Comparison of ENCODE assay signal across 25 cellular contexts in genomic region chr9:114166606-114167572, GRCh38. TPM values are rescaled to one million over a fixed set of nuclear protein-coding genes. Genes with fewer than 3 reads are reported as not detected.
DNase-seq lines count a peak whose midpoint lies in the region; ATAC-seq and TF ChIP-seq lines count a peak whose summit lies in the region.
"Had no signal": no experiment of that assay in that cellular context is flagged by ENCODE, and none has a peak within 500 bp of the region (broad histone marks: within the 10 kb centered on the region; RNA-seq: fewer than 3 reads in every experiment).

No MANE protein-coding gene starts in this region.

- ATAC-seq in upper lobe of right lung (no peak), HG02970 (IDR thresholded peaks at IDR 0.05; ENCODE audit: low FRiP score, unreplicated experiment) (no peak)
- ATAC-seq: CD8-positive, alpha-beta T cell; effector memory CD8-positive, alpha-beta T cell; T-helper 17 cell had no signal

- in situ Hi-C loops in GM13976 (cut with MboI; ENCODE audit: low sequenced_read_pairs, unreplicated experiment) = no loop called here

- H3K9me3 ChIP-seq in liver (ENCODE audit: control insufficient read depth in 4 of 4, low read length in 3 of 4) = no peaks in the 10 kb centered on the region
- H3K9me3 ChIP-seq in upper lobe of right lung = no peaks in the 10 kb centered on the region
- H3K9me3 ChIP-seq in A673 (ENCODE audit: low read depth, low read length, poor library complexity, severe bottlenecking) = no peaks in the 10 kb centered on the region
- H3K9me3 ChIP-seq: esophagus squamous epithelium had no signal

- H3K36me3 Mint-ChIP-seq in chondrocyte (ENCODE audit: low read depth) = peaks cover 12% of the 10 kb centered on the region
- H3K36me3 Mint-ChIP-seq: CD8-positive, alpha-beta T cell; naive B cell had no signal

- no TSS peak for BruUV-seq in A673 (replicated peaks; lab: Mats Ljungman, UMichigan)

- peaks cover 12 to 36% (median 32%) of the 10 kb centered on the region in 4 donors for H3K4me1 ChIP-seq in liver (ENCODE audit: control insufficient read depth in 4 of 4, insufficient read depth in 4 of 4, low read length in 3 of 4)
- H3K4me1 ChIP-seq in upper lobe of right lung = peaks cover 13% of the 10 kb centered on the region
- H3K4me1 ChIP-seq in A673 (ENCODE audit: insufficient read depth, low read length, poor library complexity, severe bottlenecking) = no peaks in the 10 kb centered on the region

- no peak for TF ChIP-seq RAD21 in liver (IDR thresholded peaks at IDR 0.05)

- H3K4me3 ChIP-seq in liver (ENCODE audit: low read depth in 1 of 3, low read length in 3 of 3) = no peak overlapping the region
- no peak overlapping the region for H3K4me3 ChIP-seq in upper lobe of right lung
- no peak overlapping the region for H3K4me3 ChIP-seq in A673 (ENCODE audit: low read depth, low read length, poor library complexity, severe bottlenecking)
- H3K4me3 ChIP-seq: esophagus squamous epithelium, SK-N-MC had no signal

- H3K4me3 Mint-ChIP-seq in chondrocyte (ENCODE audit: unreplicated experiment) = no peak overlapping the region
- H3K4me3 Mint-ChIP-seq: activated T-cell treated with anti-CD3 and anti-CD28 coated beads, Interleukin-2, amount 50 U/mL, for 24 hours; brain; CD8-positive, alpha-beta T cell; effector memory CD8-positive, alpha-beta T cell; naive B cell; T-helper 17 cell had no signal

- no peak overlapping the region for H3K9ac ChIP-seq in liver (ENCODE audit: low read depth in 1 of 2, low read length in 2 of 2)

- TF ChIP-seq CTCF in chondrocyte (IDR thresholded peaks at IDR 0.05) (no peak), liver (IDR thresholded peaks at IDR 0.05; ENCODE audit: low read depth, low read length, missing input control) (no peak), upper lobe of right lung (IDR thresholded peaks at IDR 0.05) (no peak), GM13976 (IDR thresholded peaks at IDR 0.05; ENCODE audit: borderline replicate concordance, control extremely low read depth, extremely low read depth, insufficient read depth, missing control alignments) (no peak), A673 (conservative IDR thresholded peaks at IDR 0.05; ENCODE audit: low read depth, low read length) (no peak)

- intact Hi-C loops in upper lobe of right lung (cut with DNase I) (no loop called here), A673 (cut with micrococcal nuclease; ENCODE audit: unreplicated experiment) (no loop called here)

- no peak overlapping the region for H3K27ac ChIP-seq in liver (ENCODE audit: low read depth in 1 of 2, low read length in 2 of 2)
- H3K27ac ChIP-seq in upper lobe of right lung = no peak overlapping the region
- no peak overlapping the region for H3K27ac ChIP-seq in A673 (ENCODE audit: low read depth, low read length, poor library complexity, severe bottlenecking)
- H3K27ac ChIP-seq: esophagus squamous epithelium, SK-N-MC had no signal

- DNase-seq in M059J (ENCODE audit: low read depth) (peak; percentile 28), chondrocyte (ENCODE audit: low spot score) (peak; percentile 48), upper lobe of right lung (peak; percentile 16), GM13976 (ENCODE audit: low spot score) (no peak), A673 (ENCODE audit: low spot score) (no peak)
- DNase-seq: activated CD4-positive, alpha-beta T cell treated with anti-CD3 and anti-CD28 coated beads for 48 hours; activated T-cell treated with anti-CD3 and anti-CD28 coated beads, Interleukin-2, amount 50 U/mL, for 24 hours; CD8-positive, alpha-beta T cell; DMS153; effector memory CD8-positive, alpha-beta T cell; esophagus squamous epithelium; glutamatergic neuron; mesendoderm; MV-4-11; naive B cell; NCI-H1694; NCI-H526 treated with DMSO at 0.1 percent for 48 hours; occipital lobe; stimulated activated CD4-positive, alpha-beta T cell treated with anti-CD3 and anti-CD28 coated beads, Interleukin-4, amount 100 ng/mL, for 4 hours; stimulated activated naive CD4-positive, alpha-beta T cell; T-helper 17 cell had no signal

- peaks cover 64% of the 10 kb centered on the region for H3K4me1 Mint-ChIP-seq in chondrocyte (ENCODE audit: low read depth)
- H3K4me1 Mint-ChIP-seq: naive B cell, T-helper 17 cell had no signal

- no peaks in the 10 kb centered on the region for H3K27me3 Mint-ChIP-seq in chondrocyte (ENCODE audit: low read depth)
- H3K27me3 Mint-ChIP-seq: brain, T-helper 17 cell had no signal

- peak overlapping the region; percentile 17 for H3K27ac Mint-ChIP-seq in chondrocyte (ENCODE audit: unreplicated experiment)
- H3K27ac Mint-ChIP-seq: activated T-cell treated with anti-CD3 and anti-CD28 coated beads, Interleukin-2, amount 50 U/mL, for 24 hours; brain; CD8-positive, alpha-beta T cell; effector memory CD8-positive, alpha-beta T cell; naive B cell; T-helper 17 cell had no signal

- H3K36me3 ChIP-seq in liver (ENCODE audit: control insufficient read depth in 4 of 4, insufficient read depth in 3 of 4, low read depth in 1 of 4, low read length in 3 of 4) = peaks cover 0 to 17% (median 5%) of the 10 kb centered on the region in 4 donors
- H3K36me3 ChIP-seq in upper lobe of right lung = no peaks in the 10 kb centered on the region
- H3K36me3 ChIP-seq in A673 (ENCODE audit: insufficient read depth, low read length, poor library complexity, severe bottlenecking) = no peaks in the 10 kb centered on the region

- CTCF ChIA-PET in A673 (lab: Charles Lee) = no interaction called here

- 78% methylated on average over 8 of the region's 8 CpGs for WGBS in liver

- POLR2A ChIA-PET in A673 (lab: Charles Lee; ENCODE audit: low non-redundant PET) = no interaction called here

- no peaks in the 10 kb centered on the region for H3K9me3 Mint-ChIP-seq in chondrocyte (ENCODE audit: low read depth)
- H3K9me3 Mint-ChIP-seq: activated T-cell treated with anti-CD3 and anti-CD28 coated beads, Interleukin-2, amount 50 U/mL, for 24 hours; CD8-positive, alpha-beta T cell; effector memory CD8-positive, alpha-beta T cell; naive B cell had no signal

- H3K27me3 ChIP-seq in liver (ENCODE audit: control insufficient read depth in 4 of 4, insufficient read depth in 4 of 4, low read length in 3 of 4) (no peaks in the 10 kb centered on the region), upper lobe of right lung (no peaks in the 10 kb centered on the region), A673 (replicated peaks; ENCODE audit: insufficient read depth, low read depth, low read length, poor library complexity) (no peaks in the 10 kb centered on the region)
- H3K27me3 ChIP-seq: esophagus squamous epithelium had no signal

TF ChIP-seq in liver, 16 proteins besides CTCF, POLR2A, EP300 and RAD21:
- TF ChIP-seq RXRA (IDR thresholded peaks at IDR 0.05) (peak; percentile 40 to 75), TAF1 (conservative IDR thresholded peaks at IDR 0.05) (no peak), HNF4A (conservative IDR thresholded peaks at IDR 0.05) (no peak), JUND (IDR thresholded peaks at IDR 0.05) (no peak), NR2F2 (IDR thresholded peaks at IDR 0.05) (peak; percentile 91), MAX (IDR thresholded peaks at IDR 0.05) (no peak), REST (IDR thresholded peaks at IDR 0.05) (no peak), SP1 (IDR thresholded peaks at IDR 0.05) (no peak), GABPA (IDR thresholded peaks at IDR 0.05 in 1 of 2, conservative IDR thresholded peaks at IDR 0.05 in 1 of 2) (no peak)

RNA-seq across cellular contexts. Expression of gene COL27A1, which starts 11.6 kb away (rescaled TPM):
- total RNA-seq in M059J (2014; rRNA removed; shearing (Covaris generic)) = 0.44 and 2.0 TPM in 2 replicates
- total RNA-seq in chondrocyte (45.9 to 52.9 TPM (median 48.5 TPM) in 3 replicates), liver (10 to 100 TPM; 13.3 to 20.4 TPM), upper lobe of right lung (13.7 TPM), A673 (2021) (37.0 and 37.6 TPM in 2 replicates)
- polyA plus RNA-seq in liver = 10 to 100 TPM in 1 of 2 donors, 1 to 10 TPM in 1; 7.0 to 10.7 TPM

Comparison
In these comparisons a context has a peak if more than half of its experiments do, and no peak if none do; other contexts are left out.
1. DNase-seq: peak in M059J (single experiment), chondrocyte (single experiment) and upper lobe of right lung (single experiment); none in GM13976 (single experiment) and A673 (single experiment).